In the genomic region with DNA sequence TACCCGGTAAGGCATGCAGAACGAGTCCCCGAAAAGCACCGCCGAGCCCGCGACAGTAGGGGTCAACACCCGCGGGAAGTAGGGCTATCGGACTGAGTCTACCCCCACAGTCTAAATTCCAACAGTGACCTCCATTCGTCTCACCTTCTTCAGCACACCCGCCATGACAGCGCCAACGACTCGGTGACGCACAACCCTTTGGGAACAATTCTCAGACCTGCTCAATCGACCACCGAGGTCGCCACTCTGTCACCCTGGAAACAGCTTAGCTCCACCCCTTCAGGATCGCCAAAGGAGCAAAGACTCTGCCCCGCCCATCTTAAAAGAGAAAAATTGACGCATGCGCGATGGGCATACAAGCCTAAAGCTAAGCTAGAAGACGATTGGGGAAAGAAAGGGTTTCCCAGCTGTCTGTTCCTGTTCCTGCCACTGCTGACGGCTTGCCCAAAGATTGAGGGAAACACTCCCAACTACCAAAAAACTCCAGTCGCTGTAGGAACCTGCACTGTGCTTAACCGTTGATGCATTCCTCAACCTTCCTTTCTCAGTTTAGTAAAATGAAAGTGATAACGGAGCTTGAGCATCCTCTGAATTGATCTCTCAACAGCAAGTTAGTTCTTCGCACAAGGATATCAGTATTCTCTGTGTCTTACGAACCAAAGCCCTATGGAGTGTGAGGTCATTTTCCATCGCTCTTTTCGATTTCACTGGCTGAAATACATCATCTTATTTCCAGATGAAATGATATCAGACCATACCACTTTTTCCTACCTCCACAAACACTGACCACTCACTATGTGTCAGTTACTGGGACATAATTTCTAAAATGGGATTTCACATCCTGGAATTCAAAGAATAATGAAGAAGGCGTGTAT, we compare ENCODE assay signal across 8 cellular contexts. TPM values are rescaled to one million over a fixed set of nuclear protein-coding genes. Genes with fewer than 3 reads are reported as not detected.
DNase-seq lines count a peak whose midpoint lies in the region; ATAC-seq and TF ChIP-seq lines count a peak whose summit lies in the region.

A gene (minus strand): TSS at position 188 of the 875 bp plus-strand sequence. CDS start 23 bp downstream, at position 165.

- H3K4me2 ChIP-seq in SK-N-SH, result peak within 1 kb of the TSS; percentile 82

- TF ChIP-seq CTCF in GM10248 (IDR thresholded peaks at IDR 0.05; ENCODE audit: control extremely low read depth, extremely low read depth, low read depth, missing control alignments) (no peak), SK-N-SH (IDR thresholded peaks at IDR 0.05) (no peak), suprapubic skin (IDR thresholded peaks at IDR 0.05) (no peak)

- peak within 1 kb of the TSS; percentile 95 to 98 for H3K4me3 ChIP-seq in SK-N-SH (ENCODE audit: low read depth in 2 of 2, low read length in 1 of 2)
- H3K4me3 ChIP-seq in suprapubic skin, result peak within 1 kb of the TSS; percentile 70

- H4K20me1 ChIP-seq in SK-N-SH (ENCODE audit: insufficient read depth), result no peaks in the 10 kb centered on the region

- ATAC-seq in HG02610 (IDR thresholded peaks at IDR 0.05; ENCODE audit: unreplicated experiment), result peak; percentile 97

- H3K27ac ChIP-seq in SK-N-SH (ENCODE audit: low read depth in 2 of 2, low read length in 1 of 2) (peak within 1 kb of the TSS; percentile 76 to 96), suprapubic skin (peak within 1 kb of the TSS; percentile 79)

- H3K27me3 ChIP-seq in SK-N-SH (ENCODE audit: insufficient read depth) (no peaks in the 10 kb centered on the region), suprapubic skin (peaks cover 3% of the 10 kb centered on the region)

- WGBS in SK-N-SH (ENCODE audit: low lambda C conversion rate), result 2% methylated on average over 34 of the region's 34 CpGs
- WGBS in suprapubic skin, result 3% methylated on average over 34 of the region's 34 CpGs

- H3K9me3 ChIP-seq in SK-N-SH (no peaks in the 10 kb centered on the region), suprapubic skin (no peaks in the 10 kb centered on the region)

- H3K79me2 ChIP-seq in SK-N-SH (ENCODE audit: insufficient read depth), result peaks cover 36% of the 10 kb centered on the region

- H3K4me1 ChIP-seq in SK-N-SH (ENCODE audit: control insufficient read depth in 1 of 2, insufficient read depth in 2 of 2, low read depth in 1 of 2, low read length in 1 of 2) (peaks cover 9 to 12% of the 10 kb centered on the region in 2 experiments), suprapubic skin (peaks cover 32% of the 10 kb centered on the region)

- TF ChIP-seq EP300 in SK-N-SH (IDR thresholded peaks at IDR 0.05; ENCODE audit: borderline replicate concordance in 1 of 2, low read depth in 1 of 2, low read length in 1 of 2), result no peak
- TF ChIP-seq EP300 in suprapubic skin (IDR thresholded peaks at IDR 0.05), result no peak

- peak within 1 kb of the TSS; percentile 83 for H3K9ac ChIP-seq in SK-N-SH

- TF ChIP-seq POLR2A in suprapubic skin (IDR thresholded peaks at IDR 0.05), result peak in 1 of 2 donors; percentile 48

- H3K36me3 ChIP-seq in SK-N-SH (replicated peaks in 1 of 2; ENCODE audit: control insufficient read depth in 1 of 2, insufficient read depth in 2 of 2, low read length in 1 of 2), result peaks cover 18 to 23% of the 10 kb centered on the region in 2 experiments
- H3K36me3 ChIP-seq in suprapubic skin, result peaks cover 3% of the 10 kb centered on the region

- CTCF ChIA-PET in GM10248 (lab: Yijun Ruan, JAX) (interaction anchor here (0.9 to 2.1 kb wide), 6 partner anchors 9 to 66 kb away, joined by 3 to 7 read pairs (median 4); no protein-coding TSS in a partner anchor), SK-N-SH (lab: Yijun Ruan, JAX) (interaction anchor here (0.6 to 2.3 kb wide), 9 partner anchors 21 to 314 kb away, joined by 3 to 18 read pairs (median 4); no protein-coding TSS in a partner anchor)

- DNase-seq in GM10248 (ENCODE audit: extremely low spot score) (peak; percentile 90), NCI-H1092 (lab: John Stamatoyannopoulos, UW) (peak; percentile 100), SK-N-SH (peak; percentile 87), globus pallidus (ENCODE audit: low spot score) (peak; percentile 99), nucleus accumbens (lab: John Stamatoyannopoulos, UW) (peak; percentile 49 to 99 (median 97)), suprapubic skin (ENCODE audit: low spot score in 2 of 2) (peak; percentile 97 to 99)
- DNase-seq in activated naive CD4-positive, alpha-beta T cell treated with anti-CD3 and anti-CD28 coated beads, Interleukin-2, amount 50 U/mL, for 16 hours, result peak; percentile 95

- no peak for TF ChIP-seq RAD21 in SK-N-SH (IDR thresholded peaks at IDR 0.05; ENCODE audit: low read length)

- H3K9me2 ChIP-seq in SK-N-SH, result no peaks in the 10 kb centered on the region

- POLR2A ChIA-PET in GM10248 (lab: Yijun Ruan, JAX), result interaction anchor here (0.6 to 0.9 kb wide), 3 partner anchors 12 to 193 kb away, joined by 3 to 4 read pairs (median 3); a partner anchor contains a TSS
- POLR2A ChIA-PET in SK-N-SH (lab: Yijun Ruan, JAX), result interaction anchor here (0.6 to 1.4 kb wide), 3 partner anchors 23 to 475 kb away, joined by 3 to 4 read pairs (median 3); a partner anchor contains a TSS

- peaks cover 11% of the 10 kb centered on the region for H3F3A ChIP-seq in SK-N-SH (replicated peaks; ENCODE audit: insufficient read depth)

- peak within 1 kb of the TSS; percentile 96 for H2AFZ ChIP-seq in SK-N-SH (ENCODE audit: low read depth)

TF ChIP-seq in SK-N-SH, 30 proteins besides CTCF, POLR2A, EP300 and RAD21 (continues in another document):
- TF ChIP-seq GATA2 (CRISPR knock-in tag; IDR thresholded peaks at IDR 0.05) (peak; percentile 24; the same call in 1 of the 2 replicates), MXI1 (IDR thresholded peaks at IDR 0.05; ENCODE audit: low read depth, low read length) (peak; percentile 97), ELF1 (IDR thresholded peaks at IDR 0.05) (no peak), YY1 (IDR thresholded peaks at IDR 0.05; ENCODE audit: low read depth) (peak; percentile 95), FOXM1 (IDR thresholded peaks at IDR 0.05; ENCODE audit: low read depth) (no peak), TEAD4 (IDR thresholded peaks at IDR 0.05; ENCODE audit: borderline replicate concordance, insufficient read depth) (no peak), RXRA (IDR thresholded peaks at IDR 0.05; ENCODE audit: borderline replicate concordance, low read depth) (no peak), SMC3 (IDR thresholded peaks at IDR 0.05; ENCODE audit: low read depth, low read length) (no peak), FOSL2 (IDR thresholded peaks at IDR 0.05; ENCODE audit: borderline replicate concordance, low read depth) (no peak), TCF12 (IDR thresholded peaks at IDR 0.05) (no peak; the same call in 1 of the 2 replicates), POLR2AphosphoS5 (IDR thresholded peaks at IDR 0.05; ENCODE audit: low read depth, low read length) (peak; percentile 98)
- TF ChIP-seq, protein P1, sequence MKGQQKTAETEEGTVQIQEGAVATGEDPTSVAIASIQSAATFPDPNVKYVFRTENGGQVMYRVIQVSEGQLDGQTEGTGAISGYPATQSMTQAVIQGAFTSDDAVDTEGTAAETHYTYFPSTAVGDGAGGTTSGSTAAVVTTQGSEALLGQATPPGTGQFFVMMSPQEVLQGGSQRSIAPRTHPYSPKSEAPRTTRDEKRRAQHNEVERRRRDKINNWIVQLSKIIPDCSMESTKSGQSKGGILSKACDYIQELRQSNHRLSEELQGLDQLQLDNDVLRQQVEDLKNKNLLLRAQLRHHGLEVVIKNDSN (IDR thresholded peaks at IDR 0.05; ENCODE audit: borderline replicate concordance, low read depth), result no peak
- TF ChIP-seq, protein P2, sequence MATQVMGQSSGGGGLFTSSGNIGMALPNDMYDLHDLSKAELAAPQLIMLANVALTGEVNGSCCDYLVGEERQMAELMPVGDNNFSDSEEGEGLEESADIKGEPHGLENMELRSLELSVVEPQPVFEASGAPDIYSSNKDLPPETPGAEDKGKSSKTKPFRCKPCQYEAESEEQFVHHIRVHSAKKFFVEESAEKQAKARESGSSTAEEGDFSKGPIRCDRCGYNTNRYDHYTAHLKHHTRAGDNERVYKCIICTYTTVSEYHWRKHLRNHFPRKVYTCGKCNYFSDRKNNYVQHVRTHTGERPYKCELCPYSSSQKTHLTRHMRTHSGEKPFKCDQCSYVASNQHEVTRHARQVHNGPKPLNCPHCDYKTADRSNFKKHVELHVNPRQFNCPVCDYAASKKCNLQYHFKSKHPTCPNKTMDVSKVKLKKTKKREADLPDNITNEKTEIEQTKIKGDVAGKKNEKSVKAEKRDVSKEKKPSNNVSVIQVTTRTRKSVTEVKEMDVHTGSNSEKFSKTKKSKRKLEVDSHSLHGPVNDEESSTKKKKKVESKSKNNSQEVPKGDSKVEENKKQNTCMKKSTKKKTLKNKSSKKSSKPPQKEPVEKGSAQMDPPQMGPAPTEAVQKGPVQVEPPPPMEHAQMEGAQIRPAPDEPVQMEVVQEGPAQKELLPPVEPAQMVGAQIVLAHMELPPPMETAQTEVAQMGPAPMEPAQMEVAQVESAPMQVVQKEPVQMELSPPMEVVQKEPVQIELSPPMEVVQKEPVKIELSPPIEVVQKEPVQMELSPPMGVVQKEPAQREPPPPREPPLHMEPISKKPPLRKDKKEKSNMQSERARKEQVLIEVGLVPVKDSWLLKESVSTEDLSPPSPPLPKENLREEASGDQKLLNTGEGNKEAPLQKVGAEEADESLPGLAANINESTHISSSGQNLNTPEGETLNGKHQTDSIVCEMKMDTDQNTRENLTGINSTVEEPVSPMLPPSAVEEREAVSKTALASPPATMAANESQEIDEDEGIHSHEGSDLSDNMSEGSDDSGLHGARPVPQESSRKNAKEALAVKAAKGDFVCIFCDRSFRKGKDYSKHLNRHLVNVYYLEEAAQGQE (IDR thresholded peaks at IDR 0.05; ENCODE audit: low read depth, low read length), result peak; percentile 56; the same call in 1 of the 2 replicates
- TF ChIP-seq, protein P3, sequence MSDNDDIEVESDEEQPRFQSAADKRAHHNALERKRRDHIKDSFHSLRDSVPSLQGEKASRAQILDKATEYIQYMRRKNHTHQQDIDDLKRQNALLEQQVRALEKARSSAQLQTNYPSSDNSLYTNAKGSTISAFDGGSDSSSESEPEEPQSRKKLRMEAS (IDR thresholded peaks at IDR 0.05; ENCODE audit: low read depth), result peak; percentile 32; the same call in 1 of the 2 replicates

RNA-seq across cellular contexts. Expression of the gene that starts here (rescaled TPM):
- 10.9 and 14.6 TPM in 2 replicates for polyA plus RNA-seq in SK-N-SH (2012; rRNA removed)
- polyA plus RNA-seq in SK-N-SH (2012; cell fraction: cytosol; rRNA removed), result 20.3 and 38.9 TPM in 2 replicates
- polyA plus RNA-seq in SK-N-SH (2012; cell fraction: nucleus; rRNA removed), result 2.5 and 7.4 TPM in 2 replicates
- 10 to 100 TPM; 21.3 to 34.8 (median 30.3) TPM for total RNA-seq in suprapubic skin

Comparison
In these comparisons a context has a peak if more than half of its experiments do, and no peak if none do; other contexts are left out.
1. Peak in every context shown above with its lines: DNase-seq, ATAC-seq, H3K4me3 ChIP-seq and H3K27ac ChIP-seq.